In genomic region chr18:12253517-12254136, GRCh38 we compare ENCODE assay signal across 12 cellular contexts. TPM values are rescaled to one million over a fixed set of nuclear protein-coding genes. Genes with fewer than 3 reads are reported as not detected.
DNase-seq lines count a peak whose midpoint lies in the region; ATAC-seq and TF ChIP-seq lines count a peak whose summit lies in the region.
"Had no signal": no experiment of that assay in that cellular context is flagged by ENCODE, and none has a peak within 500 bp of the region (broad histone marks: within the 10 kb centered on the region; RNA-seq: fewer than 3 reads in every experiment).

No MANE protein-coding gene starts in this region.

- H3K18ac ChIP-seq in neuronal stem cell (ENCODE audit: low read length) = peak overlapping the region; percentile 15

- no TSS peak for BruUV-seq in Panc1 (replicated peaks; lab: Mats Ljungman, UMichigan)

- H3K4me1 ChIP-seq in Panc1 (ENCODE audit: control insufficient read depth, insufficient read depth, low read length) (no peaks in the 10 kb centered on the region), neuronal stem cell (ENCODE audit: control insufficient read depth in 2 of 2, insufficient read depth in 1 of 2, low read depth in 1 of 2, low read length in 2 of 2) (peaks cover 4 to 11% of the 10 kb centered on the region in 2 donors)

- no peak overlapping the region for H3K27ac ChIP-seq in Panc1 (ENCODE audit: low read length)
- H3K27ac ChIP-seq in neuronal stem cell (replicated peaks; ENCODE audit: low read length) = no peak overlapping the region
- H3K27ac ChIP-seq: transverse colon had no signal

- TF ChIP-seq POLR2A in lower leg skin (IDR thresholded peaks at IDR 0.05) = no peak

- H3K14ac ChIP-seq in neuronal stem cell (ENCODE audit: low read length) = no peak overlapping the region

- peak overlapping the region; percentile 51 for H3K9ac ChIP-seq in neuronal stem cell (ENCODE audit: low read depth, low read length, poor library complexity)

- ATAC-seq in Panc1 = peak; percentile 52; the same call in 1 of the 2 replicates
- ATAC-seq: T-cell had no signal

- TF ChIP-seq CTCF in AG09309 (IDR thresholded peaks at IDR 0.05; ENCODE audit: control insufficient read depth, insufficient read depth, low read depth, low read length, missing control alignments) = no peak
- no peak for TF ChIP-seq CTCF in Panc1 (IDR thresholded peaks at IDR 0.05)
- no peak for TF ChIP-seq CTCF in lower leg skin (IDR thresholded peaks at IDR 0.05)

- H3K79me1 ChIP-seq in neuronal stem cell (ENCODE audit: low read depth, low read length) = no peaks in the 10 kb centered on the region

- H3K23ac ChIP-seq in neuronal stem cell (ENCODE audit: low read depth, low read length, poor library complexity) = no peak overlapping the region

- H3K9me3 ChIP-seq in Panc1 (ENCODE audit: control insufficient read depth, insufficient read depth, low read depth, low read length) (no peaks in the 10 kb centered on the region), neuronal stem cell (replicated peaks in 1 of 2; ENCODE audit: control insufficient read depth in 2 of 2, insufficient read depth in 1 of 2, low read depth in 1 of 2, low read length in 2 of 2) (peaks cover 0 to 2% of the 10 kb centered on the region in 2 donors)
- H3K9me3 ChIP-seq: transverse colon had no signal

- H2AK5ac ChIP-seq in neuronal stem cell (ENCODE audit: low read depth, low read length) = no peak overlapping the region

- WGBS in neuronal stem cell (ENCODE audit: extremely low coverage in 2 of 2, insufficient read length in 2 of 2, insufficient replicate concordance in 1 of 2), 2 donors = no CpG with 5 or more reads among the region's 26 CpGs
- WGBS in lower leg skin, 2 donors = 7 to 12% methylated on average over 21 to 26 of the region's 26 CpGs

- POLR2A ChIA-PET in Panc1 (lab: Charles Lee) = no interaction called here

- H2AFZ ChIP-seq in neuronal stem cell (ENCODE audit: low read length) = peak overlapping the region; percentile 79

- no peak overlapping the region for H3K4ac ChIP-seq in neuronal stem cell (ENCODE audit: low read length)

- intact Hi-C loops in Panc1 (cut with micrococcal nuclease; ENCODE audit: unreplicated experiment) = no loop called here
- intact Hi-C loops in cardiac septum (cut with DNase I) = no loop called here
- intact Hi-C loops in lower leg skin (cut with DNase I; ENCODE audit: low total_unique reads) = no loop called here

- H2BK120ac ChIP-seq in neuronal stem cell (ENCODE audit: low read depth, low read length) = no peak overlapping the region

- no peak overlapping the region for H2BK12ac ChIP-seq in neuronal stem cell (ENCODE audit: low read length)

- DNase-seq in AG09309 (ENCODE audit: low read depth) (no peak), Panc1 (ENCODE audit: low read depth, low spot score) (no peak), cardiac septum (ENCODE audit: low spot score) (peak; percentile 66), neuronal stem cell (ENCODE audit: low spot score) (no peak), MV-4-11 (lab: John Stamatoyannopoulos, UW) (no peak), activated gamma-delta T cell treated with Interleukin-2 at 50 U/mL for 16 hours (no peak), lower leg skin (ENCODE audit: low spot score in 2 of 2) (no peak), A172 (ENCODE audit: low spot score) (no peak)
- DNase-seq: activated T-cell treated with anti-CD3 and anti-CD28 coated beads, Interleukin-2, amount 50 U/mL, for 1 hour; NCI-H1092; T-cell; transverse colon had no signal

- no peak overlapping the region for H2BK15ac ChIP-seq in neuronal stem cell (ENCODE audit: low read length)

- in situ Hi-C loops in Panc1 (cut with HindIII; ENCODE audit: low pct_unique_long_range_greater_than_20kb, low sequenced_read_pairs) = no loop called here

- no peak overlapping the region for H4K8ac ChIP-seq in neuronal stem cell (ENCODE audit: low read depth, low read length)

- H3K27me3 ChIP-seq in Panc1 (ENCODE audit: control insufficient read depth, insufficient read depth, low read length) = no peaks in the 10 kb centered on the region; the same call in 1 of the 2 replicates
- H3K27me3 ChIP-seq in neuronal stem cell (ENCODE audit: control insufficient read depth in 3 of 3, insufficient read depth in 3 of 3, low read depth in 1 of 3, low read length in 3 of 3) = peaks cover 16 to 88% (median 62%) of the 10 kb centered on the region in 3 experiments

- H3K36me3 ChIP-seq in Panc1 (ENCODE audit: control insufficient read depth, insufficient read depth, low read length) = no peaks in the 10 kb centered on the region
- no peaks in the 10 kb centered on the region for H3K36me3 ChIP-seq in neuronal stem cell (replicated peaks in 1 of 2; ENCODE audit: control insufficient read depth in 2 of 2, insufficient read depth in 2 of 2, low read length in 2 of 2)
- H3K36me3 ChIP-seq: transverse colon had no signal

- peak overlapping the region; percentile 5 for H3K4me3 ChIP-seq in AG09309 (ENCODE audit: control insufficient read depth, low read depth, low read length)
- peak overlapping the region in 1 of 2 experiments; percentile 14; a peak in 1 of 4 replicates for H3K4me3 ChIP-seq in Panc1 (ENCODE audit: low read depth in 2 of 2, low read length in 2 of 2)
- H3K4me3 ChIP-seq in neuronal stem cell (ENCODE audit: low read length in 2 of 2) = peak overlapping the region; percentile 8 to 75
- H3K4me3 ChIP-seq in lower leg skin (ENCODE audit: low read depth, poor library complexity, severe bottlenecking) = no peak overlapping the region

- no peak overlapping the region for H4K91ac ChIP-seq in neuronal stem cell (ENCODE audit: low read depth, low read length, poor library complexity)

- peak overlapping the region; percentile 95 for H3K4me2 ChIP-seq in neuronal stem cell (ENCODE audit: insufficient read depth, low read length, poor library complexity, severe bottlenecking)

- CTCF ChIA-PET in Panc1 (lab: Charles Lee) = no interaction called here

- H2BK5ac ChIP-seq in neuronal stem cell (ENCODE audit: low read length) = no peak overlapping the region

RNA-seq across cellular contexts. Expression of gene CIDEA, which starts 0.5 kb away (rescaled TPM):
- total RNA-seq in Panc1 (2021; ENCODE audit: unreplicated experiment) (not detected), cardiac septum (0.40 TPM), lower leg skin (10 to 100 TPM in 3 of 4 donors, 1 to 10 TPM in 1; 8.8 to 43.6 (median 30.5) TPM)
- polyA plus RNA-seq in Panc1 (2012; ENCODE audit: insufficient read length) = not detected
- polyA plus RNA-seq in neuronal stem cell (2013, experiment 1 of 2) = not detected
- polyA plus RNA-seq in neuronal stem cell (2013, experiment 2 of 2) = not detected
- not detected in 2 replicates for total RNA-seq in A172 (2014; rRNA removed; shearing (Covaris generic))
- total RNA-seq: T-cell had no signal

RNA-seq across cellular contexts. Expression of gene TUBB6, which starts 54.4 kb away (rescaled TPM):
- total RNA-seq in Panc1 (2021; ENCODE audit: unreplicated experiment) (125 TPM), cardiac septum (155 TPM), lower leg skin (100 to 1,000 TPM in 3 of 4 donors, 10 to 100 TPM in 1; 91.6 to 151 (median 133) TPM)
- polyA plus RNA-seq in Panc1 (2012; ENCODE audit: insufficient read length) = 310 TPM
- 91.0 TPM for polyA plus RNA-seq in neuronal stem cell (2013, experiment 1 of 2)
- polyA plus RNA-seq in neuronal stem cell (2013, experiment 2 of 2) = 86.1 TPM
- total RNA-seq in A172 (2014; rRNA removed; shearing (Covaris generic)) = 464 and 479 TPM in 2 replicates
